1 cellular context compared by ENCODE assay signal in genomic region chr20:46027245-46027853, GRCh38.
TF ChIP-seq lines count a peak whose summit lies in the region.

No MANE protein-coding gene starts in this region.

TF ChIP-seq in HepG2, 621 proteins besides CTCF, POLR2A, EP300 and RAD21 (continued from another document and continues in another):
- TF ChIP-seq ZNF407 (CRISPR knock-in tag; IDR thresholded peaks at IDR 0.05; ENCODE audit: not compliant biosample characterization) (no peak), NKX3-1 (CRISPR knock-in tag; IDR thresholded peaks at IDR 0.05) (peak; percentile 90), MIER2 (CRISPR knock-in tag; IDR thresholded peaks at IDR 0.05) (peak; percentile 98), ZNF121 (CRISPR knock-in tag; IDR thresholded peaks at IDR 0.05) (no peak), ARHGAP35 (CRISPR knock-in tag; IDR thresholded peaks at IDR 0.05; ENCODE audit: borderline replicate concordance) (0 out of 2 replicates have a peak, but pooled peaks have one; percentile 22), CEBPG (CRISPR knock-in tag; IDR thresholded peaks at IDR 0.05) (no peak), SALL1 (CRISPR knock-in tag; IDR thresholded peaks at IDR 0.05) (peak; percentile 35; the same call in 1 of the 2 replicates), FOSL2 (CRISPR knock-in tag; IDR thresholded peaks at IDR 0.05) (no peak), ZNF563 (CRISPR knock-in tag; IDR thresholded peaks at IDR 0.05) (no peak), ZBTB42 (CRISPR knock-in tag; IDR thresholded peaks at IDR 0.05) (no peak), GABPB1 (CRISPR knock-in tag; IDR thresholded peaks at IDR 0.05) (no peak), CENPX (CRISPR knock-in tag; IDR thresholded peaks at IDR 0.05) (no peak), ZNF75D (CRISPR knock-in tag; IDR thresholded peaks at IDR 0.05; ENCODE audit: borderline replicate concordance) (no peak), MIER3 (CRISPR knock-in tag; IDR thresholded peaks at IDR 0.05; ENCODE audit: borderline replicate concordance) (no peak; the same call in 1 of the 2 replicates), HOMEZ (CRISPR knock-in tag; IDR thresholded peaks at IDR 0.05; ENCODE audit: low read depth) (no peak), ATF6 (CRISPR knock-in tag; conservative IDR thresholded peaks at IDR 0.05) (0 out of 2 replicates have a peak, but pooled peaks have one; percentile 87), ZNF317 (CRISPR knock-in tag; IDR thresholded peaks at IDR 0.05) (0 out of 2 replicates have a peak, but pooled peaks have one; percentile 50), SMAD1 (CRISPR knock-in tag; IDR thresholded peaks at IDR 0.05; ENCODE audit: borderline replicate concordance, low read depth) (no peak), JUNB (CRISPR knock-in tag; IDR thresholded peaks at IDR 0.05; ENCODE audit: borderline replicate concordance) (no peak), AKAP8 (CRISPR knock-in tag; IDR thresholded peaks at IDR 0.05) (no peak), RXRA (CRISPR knock-in tag; IDR thresholded peaks at IDR 0.05) (no peak), DRAP1 (CRISPR knock-in tag; IDR thresholded peaks at IDR 0.05) (peak; percentile 20; the same call in 1 of the 2 replicates), ZNF180 (CRISPR knock-in tag; IDR thresholded peaks at IDR 0.05; ENCODE audit: borderline replicate concordance, low read depth) (no peak), BRD4 (CRISPR knock-in tag; IDR thresholded peaks at IDR 0.05) (no peak), ZNF20 (CRISPR knock-in tag; IDR thresholded peaks at IDR 0.05) (no peak), ZNF891 (CRISPR knock-in tag; IDR thresholded peaks at IDR 0.05) (no peak), ZNF350 (CRISPR knock-in tag; IDR thresholded peaks at IDR 0.05; ENCODE audit: borderline replicate concordance, low read depth) (no peak), ZFP41 (CRISPR knock-in tag; IDR thresholded peaks at IDR 0.05; ENCODE audit: borderline replicate concordance) (no peak), KAT2B (IDR thresholded peaks at IDR 0.05; ENCODE audit: borderline replicate concordance, low read depth, low read length) (no peak), ONECUT2 (CRISPR knock-in tag; IDR thresholded peaks at IDR 0.05) (peak; percentile 26; the same call in 1 of the 2 replicates), RBFOX2 (IDR thresholded peaks at IDR 0.05; ENCODE audit: low read depth, low read length) (no peak), FOSL1 (CRISPR knock-in tag; IDR thresholded peaks at IDR 0.05; ENCODE audit: borderline replicate concordance) (0 out of 2 replicates have a peak, but pooled peaks have one; percentile 17), SMC3 (IDR thresholded peaks at IDR 0.05; ENCODE audit: low read length) (no peak), KAT7 (CRISPR knock-in tag; IDR thresholded peaks at IDR 0.05; ENCODE audit: borderline replicate concordance) (no peak), BORCS8-MEF2B (CRISPR knock-in tag; IDR thresholded peaks at IDR 0.05) (0 out of 2 replicates have a peak, but pooled peaks have one; percentile 36), ZNF550 (CRISPR knock-in tag; IDR thresholded peaks at IDR 0.05; ENCODE audit: borderline replicate concordance) (no peak), ZNF362 (CRISPR knock-in tag; IDR thresholded peaks at IDR 0.05; ENCODE audit: borderline replicate concordance) (no peak), NFRKB (IDR thresholded peaks at IDR 0.05) (no peak)
- TF ChIP-seq, protein P1, sequence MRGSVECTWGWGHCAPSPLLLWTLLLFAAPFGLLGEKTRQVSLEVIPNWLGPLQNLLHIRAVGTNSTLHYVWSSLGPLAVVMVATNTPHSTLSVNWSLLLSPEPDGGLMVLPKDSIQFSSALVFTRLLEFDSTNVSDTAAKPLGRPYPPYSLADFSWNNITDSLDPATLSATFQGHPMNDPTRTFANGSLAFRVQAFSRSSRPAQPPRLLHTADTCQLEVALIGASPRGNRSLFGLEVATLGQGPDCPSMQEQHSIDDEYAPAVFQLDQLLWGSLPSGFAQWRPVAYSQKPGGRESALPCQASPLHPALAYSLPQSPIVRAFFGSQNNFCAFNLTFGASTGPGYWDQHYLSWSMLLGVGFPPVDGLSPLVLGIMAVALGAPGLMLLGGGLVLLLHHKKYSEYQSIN (CRISPR knock-in tag; IDR thresholded peaks at IDR 0.05; ENCODE audit: borderline replicate concordance): no peak
- TF ChIP-seq, protein P2, sequence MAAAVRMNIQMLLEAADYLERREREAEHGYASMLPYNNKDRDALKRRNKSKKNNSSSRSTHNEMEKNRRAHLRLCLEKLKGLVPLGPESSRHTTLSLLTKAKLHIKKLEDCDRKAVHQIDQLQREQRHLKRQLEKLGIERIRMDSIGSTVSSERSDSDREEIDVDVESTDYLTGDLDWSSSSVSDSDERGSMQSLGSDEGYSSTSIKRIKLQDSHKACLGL (CRISPR knock-in tag; IDR thresholded peaks at IDR 0.05): no peak
- TF ChIP-seq, protein P3, sequence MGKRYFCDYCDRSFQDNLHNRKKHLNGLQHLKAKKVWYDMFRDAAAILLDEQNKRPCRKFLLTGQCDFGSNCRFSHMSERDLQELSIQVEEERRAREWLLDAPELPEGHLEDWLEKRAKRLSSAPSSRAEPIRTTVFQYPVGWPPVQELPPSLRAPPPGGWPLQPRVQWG (CRISPR knock-in tag; IDR thresholded peaks at IDR 0.05; ENCODE audit: borderline replicate concordance, low read depth): no peak
- TF ChIP-seq, protein P4, sequence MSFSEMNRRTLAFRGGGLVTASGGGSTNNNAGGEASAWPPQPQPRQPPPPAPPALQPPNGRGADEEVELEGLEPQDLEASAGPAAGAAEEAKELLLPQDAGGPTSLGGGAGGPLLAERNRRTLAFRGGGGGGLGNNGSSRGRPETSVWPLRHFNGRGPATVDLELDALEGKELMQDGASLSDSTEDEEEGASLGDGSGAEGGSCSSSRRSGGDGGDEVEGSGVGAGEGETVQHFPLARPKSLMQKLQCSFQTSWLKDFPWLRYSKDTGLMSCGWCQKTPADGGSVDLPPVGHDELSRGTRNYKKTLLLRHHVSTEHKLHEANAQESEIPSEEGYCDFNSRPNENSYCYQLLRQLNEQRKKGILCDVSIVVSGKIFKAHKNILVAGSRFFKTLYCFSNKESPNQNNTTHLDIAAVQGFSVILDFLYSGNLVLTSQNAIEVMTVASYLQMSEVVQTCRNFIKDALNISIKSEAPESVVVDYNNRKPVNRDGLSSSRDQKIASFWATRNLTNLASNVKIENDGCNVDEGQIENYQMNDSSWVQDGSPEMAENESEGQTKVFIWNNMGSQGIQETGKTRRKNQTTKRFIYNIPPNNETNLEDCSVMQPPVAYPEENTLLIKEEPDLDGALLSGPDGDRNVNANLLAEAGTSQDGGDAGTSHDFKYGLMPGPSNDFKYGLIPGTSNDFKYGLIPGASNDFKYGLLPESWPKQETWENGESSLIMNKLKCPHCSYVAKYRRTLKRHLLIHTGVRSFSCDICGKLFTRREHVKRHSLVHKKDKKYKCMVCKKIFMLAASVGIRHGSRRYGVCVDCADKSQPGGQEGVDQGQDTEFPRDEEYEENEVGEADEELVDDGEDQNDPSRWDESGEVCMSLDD (CRISPR knock-in tag; IDR thresholded peaks at IDR 0.05; ENCODE audit: borderline replicate concordance): peak; percentile 57; the same call in 1 of the 2 replicates
- TF ChIP-seq, protein P5, sequence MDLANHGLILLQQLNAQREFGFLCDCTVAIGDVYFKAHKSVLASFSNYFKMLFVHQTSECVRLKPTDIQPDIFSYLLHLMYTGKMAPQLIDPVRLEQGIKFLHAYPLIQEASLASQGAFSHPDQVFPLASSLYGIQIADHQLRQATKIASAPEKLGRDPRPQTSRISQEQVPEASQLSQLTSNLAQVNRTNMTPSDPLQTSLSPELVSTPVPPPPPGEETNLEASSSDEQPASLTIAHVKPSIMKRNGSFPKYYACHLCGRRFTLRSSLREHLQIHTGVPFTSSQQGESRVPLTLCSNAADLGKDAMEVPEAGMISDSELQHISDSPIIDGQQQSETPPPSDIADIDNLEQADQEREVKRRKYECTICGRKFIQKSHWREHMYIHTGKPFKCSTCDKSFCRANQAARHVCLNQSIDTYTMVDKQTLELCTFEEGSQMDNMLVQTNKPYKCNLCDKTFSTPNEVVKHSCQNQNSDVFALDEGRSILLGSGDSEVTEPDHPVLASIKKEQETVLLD (CRISPR knock-in tag; IDR thresholded peaks at IDR 0.05; ENCODE audit: low read depth): no peak
